In genomic region chr14:102046337-102047278, GRCh38 we compare ENCODE assay signal across 8 cellular contexts. TPM values are rescaled to one million over a fixed set of nuclear protein-coding genes. Genes with fewer than 3 reads are reported as not detected.
A peak's percentile ranks its signal among the peaks of the same experiment; 100 is the strongest.
DNase-seq lines count a peak whose midpoint lies in the region; ATAC-seq, FAIRE-seq and TF ChIP-seq lines count a peak whose summit lies in the region.

No MANE protein-coding gene starts in this region.

- peak; percentile 63 for DNase-seq in A172 (ENCODE audit: low spot score)
- DNase-seq in NCI-H510A treated with DMSO at 0.1 percent for 48 hours (lab: John Stamatoyannopoulos, UW): peak; percentile 79
- peak in 49 of 58 donors; percentile 28 to 83 (median 64) for DNase-seq in anterior cingulate cortex (lab: John Stamatoyannopoulos, UW)
- DNase-seq in hippocampal formation (lab: John Stamatoyannopoulos, UW): peak; percentile 76 to 77
- peak; percentile 79 to 93 for DNase-seq in gastrocnemius medialis

- peak overlapping the region; percentile 58 to 77 (median 70) for H3K27ac ChIP-seq in gastrocnemius medialis

- FAIRE-seq in G401.6 (lab: Jason Lieb, UNC): peak; percentile 97

- H3K36me3 Mint-ChIP-seq in stimulated activated memory B cell treated with anti-CD40 and anti-IgM and Interleukin-4, amounts not matched to agents 10 μg/mL and 1 μg/mL and 100 μg/mL, for 72 hours: peaks cover 73% of the 10 kb centered on the region

- no peaks in the 10 kb centered on the region for H3K27me3 Mint-ChIP-seq in stimulated activated memory B cell treated with anti-CD40 and anti-IgM and Interleukin-4, amounts not matched to agents 10 μg/mL and 1 μg/mL and 100 μg/mL, for 72 hours

- no peak for TF ChIP-seq POLR2A in gastrocnemius medialis (IDR thresholded peaks at IDR 0.05)

- TF ChIP-seq CTCF in gastrocnemius medialis (IDR thresholded peaks at IDR 0.05 in 4 of 5, conservative IDR thresholded peaks at IDR 0.05 in 1 of 5): peak; percentile 43 to 69 (median 56)

- H3K27ac Mint-ChIP-seq in stimulated activated memory B cell treated with anti-CD40 and anti-IgM and Interleukin-4, amounts not matched to agents 10 μg/mL and 1 μg/mL and 100 μg/mL, for 72 hours: no peak overlapping the region

- H3K9me3 Mint-ChIP-seq in stimulated activated memory B cell treated with anti-CD40 and anti-IgM and Interleukin-4, amounts not matched to agents 10 μg/mL and 1 μg/mL and 100 μg/mL, for 72 hours: no peaks in the 10 kb centered on the region

- ATAC-seq in gastrocnemius medialis: peak; percentile 54 to 87
- ATAC-seq in GM18498 (IDR thresholded peaks at IDR 0.05; ENCODE audit: unreplicated experiment): no peak
- ATAC-seq in stimulated activated memory B cell treated with anti-CD40 and anti-IgM and Interleukin-4, amounts not matched to agents 10 μg/mL and 1 μg/mL and 100 μg/mL, for 72 hours: no peak

- peaks cover 36% of the 10 kb centered on the region in 2 donors for H3K4me1 ChIP-seq in gastrocnemius medialis

- H3K27me3 ChIP-seq in gastrocnemius medialis: no peaks in the 10 kb centered on the region

- no peaks in the 10 kb centered on the region for H3K9me3 ChIP-seq in gastrocnemius medialis

- no peaks in the 10 kb centered on the region for H3K4me1 Mint-ChIP-seq in stimulated activated memory B cell treated with anti-CD40 and anti-IgM and Interleukin-4, amounts not matched to agents 10 μg/mL and 1 μg/mL and 100 μg/mL, for 72 hours

- in situ Hi-C loops in gastrocnemius medialis (cut with MboI; ENCODE audit: low sequenced_read_pairs in 4 of 4): loop anchor here in 3 of 4 donors (10.0 kb wide), 2 partner anchors 48 to 268 kb away; partner anchors contain the start of gene ZNF839 (in 1 of the 3)

- H3K4me3 ChIP-seq in gastrocnemius medialis: no peak overlapping the region

- intact Hi-C loops in gastrocnemius medialis (cut with DNase I; ENCODE audit: low total_unique reads): loop anchor here (1.0 to 5.0 kb wide), 4 partner anchors 40 to 284 kb away; partner anchors contain the start of genes HSP90AA1 and PPP2R5C

- H3K4me3 Mint-ChIP-seq in stimulated activated memory B cell treated with anti-CD40 and anti-IgM and Interleukin-4, amounts not matched to agents 10 μg/mL and 1 μg/mL and 100 μg/mL, for 72 hours: no peak overlapping the region

- peaks cover 0 to 78% of the 10 kb centered on the region in 2 donors for H3K36me3 ChIP-seq in gastrocnemius medialis

RNA-seq across cellular contexts. Expression of gene HSP90AA1, which starts 40.2 kb away (rescaled TPM):
- total RNA-seq in A172 (2014; rRNA removed; shearing (Covaris generic)): 404 and 642 TPM in 2 replicates
- total RNA-seq in gastrocnemius medialis: 100 to 1,000 TPM; 227 to 609 (median 488) TPM

Comparison
In these comparisons a context has a peak if more than half of its experiments do, and no peak if none do; other contexts are left out.
1. ATAC-seq: peak in gastrocnemius medialis (2 of 2); none in GM18498 (single experiment) and stimulated activated memory B cell treated with anti-CD40 and anti-IgM and Interleukin-4, amounts not matched to agents 10 μg/mL and 1 μg/mL and 100 μg/mL, for 72 hours (single experiment).
2. Peak in every context shown above with its lines, with median percentiles within 50 percentile points of each other: DNase-seq.